Comparison of ENCODE assay signal across 1 cellular context in genomic region chr10:112969542-112969941, GRCh38.
A peak's percentile ranks its signal among the peaks of the same experiment; 100 is the strongest.
TF ChIP-seq lines count a peak whose summit lies in the region.

No MANE protein-coding gene starts in this region.

TF ChIP-seq in HepG2, 621 proteins besides CTCF, POLR2A, EP300 and RAD21 (continued from another document):
- TF ChIP-seq CERS6 (CRISPR knock-in tag; IDR thresholded peaks at IDR 0.05) (no peak), FOSL1 (CRISPR knock-in tag; IDR thresholded peaks at IDR 0.05; ENCODE audit: borderline replicate concordance) (no peak), ZBTB39 (CRISPR knock-in tag; IDR thresholded peaks at IDR 0.05) (no peak), GFI1 (CRISPR knock-in tag; IDR thresholded peaks at IDR 0.05; ENCODE audit: borderline replicate concordance) (peak; percentile 100), SRF (IDR thresholded peaks at IDR 0.05; ENCODE audit: low read depth, low read length) (no peak), TFAP4 (IDR thresholded peaks at IDR 0.05; ENCODE audit: borderline replicate concordance, low read depth) (peak; percentile 26; the same call in 1 of the 2 replicates), SNAPC2 (CRISPR knock-in tag; IDR thresholded peaks at IDR 0.05) (no peak), FIP1L1 (IDR thresholded peaks at IDR 0.05; ENCODE audit: borderline replicate concordance, insufficient read depth, low read depth, low read length) (no peak), ZNF431 (CRISPR knock-in tag; IDR thresholded peaks at IDR 0.05; ENCODE audit: borderline replicate concordance, low read depth) (no peak), KLF9 (CRISPR knock-in tag; IDR thresholded peaks at IDR 0.05; ENCODE audit: low read depth) (no peak), TARDBP (CRISPR knock-in tag; IDR thresholded peaks at IDR 0.05) (no peak; the same call in 1 of the 2 replicates), MAZ (IDR thresholded peaks at IDR 0.05; ENCODE audit: borderline replicate concordance, low read depth, low read length) (no peak), MAZ (CRISPR knock-in tag; IDR thresholded peaks at IDR 0.05; ENCODE audit: low read depth) (no peak), TFE3 (CRISPR knock-in tag; IDR thresholded peaks at IDR 0.05) (no peak), FOXK1 (CRISPR knock-in tag; IDR thresholded peaks at IDR 0.05; ENCODE audit: borderline replicate concordance, low read depth) (0 out of 2 replicates have a peak, but pooled peaks have one; percentile 24), PHF21A (CRISPR knock-in tag; IDR thresholded peaks at IDR 0.05) (peak; percentile 93), GTF2F1 (IDR thresholded peaks at IDR 0.05; ENCODE audit: low read length) (no peak), ZNF333 (CRISPR knock-in tag; IDR thresholded peaks at IDR 0.05; ENCODE audit: borderline replicate concordance) (0 out of 2 replicates have a peak, but pooled peaks have one; percentile 33), ZNF225 (CRISPR knock-in tag; IDR thresholded peaks at IDR 0.05) (no peak), JUNB (CRISPR knock-in tag; IDR thresholded peaks at IDR 0.05; ENCODE audit: borderline replicate concordance) (no peak), SOX13 (IDR thresholded peaks at IDR 0.05) (no peak), SOX13 (CRISPR knock-in tag; conservative IDR thresholded peaks at IDR 0.05 in 1 of 2, IDR thresholded peaks at IDR 0.05 in 1 of 2) (peak in 1 of 2 experiments; percentile 63; a peak in 1 of 4 replicates), ZFX (CRISPR knock-in tag; IDR thresholded peaks at IDR 0.05; ENCODE audit: low read depth) (no peak)
